1 cellular context compared by ENCODE assay signal in genomic region chr1:89126234-89126580, GRCh38.
A peak's percentile ranks its signal among the peaks of the same experiment; 100 is the strongest.
TF ChIP-seq lines count a peak whose summit lies in the region.

No MANE protein-coding gene starts in this region.

TF ChIP-seq in K562, 482 proteins besides CTCF, POLR2A, EP300 and RAD21:
- 0 out of 2 replicates have a peak, but pooled peaks have one; percentile 32 for TF ChIP-seq BACH1 (tag; IDR thresholded peaks at IDR 0.05)
- TF ChIP-seq SMARCA4 (IDR thresholded peaks at IDR 0.05): peak; percentile 0; the same call in 1 of the 2 replicates
- TF ChIP-seq SMAD4 (CRISPR knock-in tag; conservative IDR thresholded peaks at IDR 0.05): no peak
- peak; percentile 72 for TF ChIP-seq FOSL1 (tag; conservative IDR thresholded peaks at IDR 0.05)
- peak; percentile 77; the same call in 1 of the 2 replicates for TF ChIP-seq CEBPB (tag; IDR thresholded peaks at IDR 0.05)
- 0 out of 2 replicates have a peak, but pooled peaks have one; percentile 9 for TF ChIP-seq ZNF766 (CRISPR knock-in tag; conservative IDR thresholded peaks at IDR 0.05)
